Comparison of ENCODE assay signal across 18 cellular contexts in the genomic region with DNA sequence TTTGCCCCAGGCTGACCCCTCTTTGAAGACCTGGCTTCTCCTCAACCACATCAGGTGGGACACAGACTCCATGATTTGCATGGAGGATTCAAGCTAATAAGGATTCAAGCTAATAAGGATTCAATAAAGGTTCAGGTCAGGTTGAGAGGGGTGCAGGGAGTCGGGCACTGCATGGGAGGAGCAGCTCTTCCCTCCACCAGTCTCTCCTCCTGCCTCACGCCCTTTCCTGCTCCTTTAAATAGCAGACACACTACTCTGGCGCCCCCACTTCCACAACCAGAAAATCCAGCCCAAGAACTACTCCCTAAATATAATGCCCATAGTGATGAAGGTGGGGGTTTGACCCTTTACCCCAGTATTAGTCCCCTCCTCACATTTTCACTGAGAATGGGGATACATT. TPM values are rescaled to one million over a fixed set of nuclear protein-coding genes. Genes with fewer than 3 reads are reported as not detected.
DNase-seq lines count a peak whose midpoint lies in the region; ATAC-seq and TF ChIP-seq lines count a peak whose summit lies in the region.
"Had no signal": no experiment of that assay in that cellular context is flagged by ENCODE, and none has a peak within 500 bp of the region (broad histone marks: within the 10 kb centered on the region; RNA-seq: fewer than 3 reads in every experiment).

No MANE protein-coding gene starts in this region.

- peaks cover 27 to 89% (median 80%) of the 10 kb centered on the region in 10 experiments for H3K4me1 ChIP-seq in BLaER1 treated with 17β-estradiol and CSF1 and Interleukin-3, amounts not matched to agents 10 nM and 100 nM
- H3K4me1 ChIP-seq: breast epithelium, prostate gland had no signal

- H3K4me3 ChIP-seq in BLaER1 treated with 17β-estradiol and CSF1 and Interleukin-3, amounts not matched to agents 10 nM and 100 nM = no peak overlapping the region
- no peak overlapping the region for H3K4me3 ChIP-seq in choroid plexus epithelial cell (ENCODE audit: low read depth, low read length)
- H3K4me3 ChIP-seq: MG63, prostate gland had no signal

- TF ChIP-seq RAD21 in Ishikawa (IDR thresholded peaks at IDR 0.05; ENCODE audit: low read depth) = peak; percentile 33; the same call in 1 of the 2 replicates

- H3K27me3 ChIP-seq in BLaER1 treated with 17β-estradiol and CSF1 and Interleukin-3, amounts not matched to agents 10 nM and 100 nM = no peaks in the 10 kb centered on the region
- H3K27me3 ChIP-seq: breast epithelium, MG63 had no signal

- DNase-seq in choroid plexus epithelial cell (ENCODE audit: low read depth) (peak; percentile 15), mesothelial cell of epicardium (ENCODE audit: low spot score in 2 of 2, unreplicated experiment in 2 of 2) (no peak), GM13976 (ENCODE audit: low spot score) (no peak), HFFc6 (no peak), NCI-H2029 treated with DMSO at 0.1 percent for 48 hours (lab: John Stamatoyannopoulos, UW) (no peak)
- DNase-seq: activated naive CD4-positive, alpha-beta T cell treated with anti-CD3 and anti-CD28 coated beads, Interleukin-2, amount 10 ng/mL, durations not matched to agents 7 days and 5 days; DND-41; effector memory CD4-positive, alpha-beta T cell; MG63; NCI-H345; stimulated activated CD4-positive, alpha-beta T cell treated with anti-CD3 and anti-CD28 coated beads, Interleukin-15, amount 100 ng/mL, for 24 hours had no signal

- H3K36me3 ChIP-seq in BLaER1 treated with 17β-estradiol and CSF1 and Interleukin-3, amounts not matched to agents 10 nM and 100 nM = peaks cover 0 to 54% (median 45%) of the 10 kb centered on the region in 11 experiments; a peak in 19 of 22 replicates
- H3K36me3 ChIP-seq: breast epithelium, prostate gland had no signal

- peak overlapping the region; percentile 60 to 99 (median 82) for H3K4me2 ChIP-seq in BLaER1 treated with 17β-estradiol and CSF1 and Interleukin-3, amounts not matched to agents 10 nM and 100 nM

- TF ChIP-seq EP300 in Ishikawa (IDR thresholded peaks at IDR 0.05; ENCODE audit: borderline replicate concordance) = peak; percentile 41; the same call in 1 of the 2 replicates

- H3K27ac Mint-ChIP-seq in mesothelial cell of epicardium = peak overlapping the region; percentile 79
- no peak overlapping the region for H3K27ac Mint-ChIP-seq in HFFc6
- H3K27ac Mint-ChIP-seq: activated naive CD4-positive, alpha-beta T cell treated with anti-CD3 and anti-CD28 coated beads, Interleukin-2, amount 10 ng/mL, durations not matched to agents 7 days and 5 days had no signal

- H3K4me1 Mint-ChIP-seq in mesothelial cell of epicardium (peaks cover 75% of the 10 kb centered on the region), HFFc6 (ENCODE audit: low read depth) (peaks cover 7% of the 10 kb centered on the region; the same call in 1 of the 2 replicates)

- H3K9ac ChIP-seq in BLaER1 treated with 17β-estradiol and CSF1 and Interleukin-3, amounts not matched to agents 10 nM and 100 nM = peak overlapping the region in 7 of 11 experiments; percentile 25 to 72 (median 57); a peak in 8 of 22 replicates

- TF ChIP-seq CTCF in choroid plexus epithelial cell (conservative IDR thresholded peaks at IDR 0.05; ENCODE audit: low read depth, low read length) = no peak
- no peak for TF ChIP-seq CTCF in mesothelial cell of epicardium (IDR thresholded peaks at IDR 0.05; ENCODE audit: unreplicated experiment)
- TF ChIP-seq CTCF in GM13976 (IDR thresholded peaks at IDR 0.05; ENCODE audit: borderline replicate concordance, control extremely low read depth, extremely low read depth, insufficient read depth, missing control alignments) = no peak
- TF ChIP-seq CTCF in HFFc6 (IDR thresholded peaks at IDR 0.05) = no peak; the same call in 1 of the 2 replicates

- no peaks in the 10 kb centered on the region for H3K27me3 Mint-ChIP-seq in mesothelial cell of epicardium (ENCODE audit: low read depth)
- H3K27me3 Mint-ChIP-seq in HFFc6 (ENCODE audit: insufficient read depth) = peaks cover 2% of the 10 kb centered on the region

- H3K36me3 Mint-ChIP-seq in mesothelial cell of epicardium (peaks cover 21% of the 10 kb centered on the region), HFFc6 (ENCODE audit: low read depth) (no peaks in the 10 kb centered on the region)
- H3K36me3 Mint-ChIP-seq: activated naive CD4-positive, alpha-beta T cell treated with anti-CD3 and anti-CD28 coated beads, Interleukin-2, amount 10 ng/mL, durations not matched to agents 7 days and 5 days had no signal

- no peaks in the 10 kb centered on the region for H3K9me3 ChIP-seq in BLaER1 treated with 17β-estradiol and CSF1 and Interleukin-3, amounts not matched to agents 10 nM and 100 nM (replicated peaks in 1 of 11)
- H3K9me3 ChIP-seq: breast epithelium, MG63, prostate gland had no signal

- in situ Hi-C loops in GM13976 (cut with MboI; ENCODE audit: low sequenced_read_pairs, unreplicated experiment) = no loop called here

- peaks cover 0 to 81% (median 62%) of the 10 kb centered on the region in 11 experiments; a peak in 16 of 22 replicates for H4K20me1 ChIP-seq in BLaER1 treated with 17β-estradiol and CSF1 and Interleukin-3, amounts not matched to agents 10 nM and 100 nM

- ATAC-seq in HG02759 (IDR thresholded peaks at IDR 0.05; ENCODE audit: unreplicated experiment) = no peak

- H3K9me3 Mint-ChIP-seq in mesothelial cell of epicardium = no peaks in the 10 kb centered on the region
- no peaks in the 10 kb centered on the region for H3K9me3 Mint-ChIP-seq in HFFc6
- H3K9me3 Mint-ChIP-seq: activated naive CD4-positive, alpha-beta T cell treated with anti-CD3 and anti-CD28 coated beads, Interleukin-2, amount 10 ng/mL, durations not matched to agents 7 days and 5 days had no signal

- H3K4me3 Mint-ChIP-seq in mesothelial cell of epicardium (no peak overlapping the region), HFFc6 (no peak overlapping the region)
- H3K4me3 Mint-ChIP-seq: activated naive CD4-positive, alpha-beta T cell treated with anti-CD3 and anti-CD28 coated beads, Interleukin-2, amount 10 ng/mL, durations not matched to agents 7 days and 5 days had no signal

- peak overlapping the region in 2 of 11 experiments; percentile 42 to 64; a peak in 2 of 22 replicates for H3K27ac ChIP-seq in BLaER1 treated with 17β-estradiol and CSF1 and Interleukin-3, amounts not matched to agents 10 nM and 100 nM
- H3K27ac ChIP-seq: prostate gland had no signal

TF ChIP-seq in Ishikawa, 13 proteins besides CTCF, POLR2A, EP300 and RAD21 (continues in another document):
- no peak for TF ChIP-seq FOXM1 (IDR thresholded peaks at IDR 0.05; ENCODE audit: borderline replicate concordance, low read depth)
- TF ChIP-seq CEBPB (IDR thresholded peaks at IDR 0.05) = no peak
- TF ChIP-seq, protein P1, sequence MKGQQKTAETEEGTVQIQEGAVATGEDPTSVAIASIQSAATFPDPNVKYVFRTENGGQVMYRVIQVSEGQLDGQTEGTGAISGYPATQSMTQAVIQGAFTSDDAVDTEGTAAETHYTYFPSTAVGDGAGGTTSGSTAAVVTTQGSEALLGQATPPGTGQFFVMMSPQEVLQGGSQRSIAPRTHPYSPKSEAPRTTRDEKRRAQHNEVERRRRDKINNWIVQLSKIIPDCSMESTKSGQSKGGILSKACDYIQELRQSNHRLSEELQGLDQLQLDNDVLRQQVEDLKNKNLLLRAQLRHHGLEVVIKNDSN (IDR thresholded peaks at IDR 0.05) = no peak
- no peak for TF ChIP-seq ZBTB7A (IDR thresholded peaks at IDR 0.05; ENCODE audit: low read depth)
- TF ChIP-seq EGR1 (IDR thresholded peaks at IDR 0.05) = no peak
- no peak for TF ChIP-seq TEAD4 (IDR thresholded peaks at IDR 0.05)
- TF ChIP-seq TAF1 (IDR thresholded peaks at IDR 0.05; ENCODE audit: low read depth) = no peak
- no peak for TF ChIP-seq YY1 (IDR thresholded peaks at IDR 0.05; ENCODE audit: low read depth)
- no peak for TF ChIP-seq CREB1 (IDR thresholded peaks at IDR 0.05; ENCODE audit: low read depth)
- TF ChIP-seq NFIC (IDR thresholded peaks at IDR 0.05) = no peak
- TF ChIP-seq, protein P2, sequence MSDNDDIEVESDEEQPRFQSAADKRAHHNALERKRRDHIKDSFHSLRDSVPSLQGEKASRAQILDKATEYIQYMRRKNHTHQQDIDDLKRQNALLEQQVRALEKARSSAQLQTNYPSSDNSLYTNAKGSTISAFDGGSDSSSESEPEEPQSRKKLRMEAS (IDR thresholded peaks at IDR 0.05) = no peak
- TF ChIP-seq TCF12 (IDR thresholded peaks at IDR 0.05; ENCODE audit: low read depth) = no peak

RNA-seq across cellular contexts. Expression of a gene that starts 7.1 kb away (rescaled TPM):
- total RNA-seq in mesothelial cell of epicardium = 107 to 112 TPM (median 112 TPM) in 3 replicates
- 1 to 10 TPM; 1.4 to 3.1 (median 2.2) TPM for total RNA-seq in HFFc6 (2021; fragmentation: NEBNext Ultra II Directional; extraction: Animal tissue kit (Norgen Biotek cat#: 25700))
- total RNA-seq: mononuclear cell had no signal

RNA-seq across cellular contexts. Expression of a gene that starts 14.2 kb away (rescaled TPM):
- total RNA-seq in mesothelial cell of epicardium = 51.1 to 52.6 TPM (median 51.2 TPM) in 3 replicates
- total RNA-seq in HFFc6 (2021; fragmentation: NEBNext Ultra II Directional; extraction: Animal tissue kit (Norgen Biotek cat#: 25700)) = not detected
- total RNA-seq: subcutaneous adipose tissue had no signal

RNA-seq across cellular contexts. Expression of a gene that starts 20.6 kb away (rescaled TPM):
- total RNA-seq in mesothelial cell of epicardium = 39.2 to 43.4 TPM (median 39.5 TPM) in 3 replicates
- 10 to 100 TPM; 48.5 to 73.6 (median 62.5) TPM for total RNA-seq in HFFc6 (2021; fragmentation: NEBNext Ultra II Directional; extraction: Animal tissue kit (Norgen Biotek cat#: 25700))

RNA-seq across cellular contexts. Expression of a gene that starts 21.6 kb away (rescaled TPM):
- total RNA-seq in mesothelial cell of epicardium = 61.2 to 66.7 TPM (median 61.9 TPM) in 3 replicates
- total RNA-seq in HFFc6 (2021; fragmentation: NEBNext Ultra II Directional; extraction: Animal tissue kit (Norgen Biotek cat#: 25700)) = 10 to 100 TPM; 31.6 to 36.0 (median 32.9) TPM

RNA-seq across cellular contexts. Expression of a gene that starts 39.4 kb away (rescaled TPM):
- total RNA-seq in mesothelial cell of epicardium = 91.7 to 96.9 TPM (median 92.4 TPM) in 3 replicates
- total RNA-seq in HFFc6 (2021; fragmentation: NEBNext Ultra II Directional; extraction: Animal tissue kit (Norgen Biotek cat#: 25700)) = 1,000 to 10,000 TPM; 1,238 to 1,664 (median 1,535) TPM

Comparison
In these comparisons a context has a peak if more than half of its experiments do, and no peak if none do; other contexts are left out.
1. RNA of a gene that starts 7.1 kb away (total RNA-seq): 107 to 112 TPM in mesothelial cell of epicardium; 1.4 to 3.1 TPM in HFFc6; every median in the first group is over 10 times any median in the second.
2. RNA of a gene that starts 14.2 kb away (total RNA-seq): 51.1 to 52.6 TPM in mesothelial cell of epicardium; not detected in HFFc6; every median in the first group is over 10 times any median in the second.